Comparison of ENCODE assay signal across 25 cellular contexts in the genomic region with DNA sequence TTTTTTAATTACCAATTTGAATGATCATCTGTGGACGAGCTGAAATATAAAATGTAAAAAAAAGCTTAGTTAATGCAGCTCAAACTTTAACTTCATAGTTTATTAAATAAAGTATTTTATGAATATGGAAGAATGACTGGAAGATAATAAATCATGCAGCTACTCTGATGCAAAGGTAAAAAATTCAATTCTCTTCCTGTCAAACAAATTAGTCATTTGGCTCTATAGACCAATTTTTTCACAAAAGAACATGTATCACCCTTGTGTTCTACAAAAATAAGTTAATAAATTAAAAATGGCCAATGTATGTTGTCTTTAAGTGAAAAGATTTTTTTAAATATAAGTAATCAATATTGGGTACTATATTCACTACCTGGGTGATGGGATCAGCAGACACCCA.
"Had no signal": no experiment of that assay in that cellular context is flagged by ENCODE, and none has a peak within 500 bp of the region (broad histone marks: within the 10 kb centered on the region; RNA-seq: fewer than 3 reads in every experiment).

No MANE protein-coding gene starts in this region.

- ATAC-seq: effector memory CD8-positive, alpha-beta T cell; esophagus mucosa; gastrocnemius medialis; heart left ventricle; left lobe of liver; mucosa of descending colon; right lobe of liver; stimulated activated naive B cell treated with anti-CD40 and anti-IgM and Interleukin-4, amounts not matched to agents 10 μg/mL and 1 μg/mL and 100 μg/mL, for 72 hours; stimulated activated naive CD8-positive, alpha-beta T cell treated with anti-CD3 and anti-CD28 coated beads, Interleukin-15, amount 100 ng/mL, for 72 hours; upper lobe of right lung had no signal

- H3K27ac ChIP-seq: colonic mucosa, gastrocnemius medialis, heart left ventricle, hepatocyte, neural progenitor cell, parathyroid adenoma, right lobe of liver, suprapubic skin, transverse colon, upper lobe of right lung, uterus had no signal

- H3K4me3 ChIP-seq: colonic mucosa, gastrocnemius medialis, heart left ventricle, hepatocyte, lung, mucosa of descending colon, neural progenitor cell, right lobe of liver, suprapubic skin, transverse colon, upper lobe of right lung, uterus had no signal

- H3K4me2 ChIP-seq: hepatocyte, neural progenitor cell had no signal

- DNase-seq: colonic mucosa; effector memory CD8-positive, alpha-beta T cell; foreskin fibroblast; gastrocnemius medialis; heart left ventricle; mesenchymal stem cell; mucosa of descending colon; naive B cell; right lobe of liver; small intestine; stimulated activated CD4-positive, alpha-beta T cell treated with anti-CD3 and anti-CD28 coated beads, Interleukin-15, amount 100 ng/mL, for 24 hours; stimulated activated CD4-positive, alpha-beta T cell treated with anti-CD3 and anti-CD28 coated beads, Interleukin-2, amount 100 ng/mL, for 48 hours; stimulated activated naive B cell treated with anti-CD40 and anti-IgM and Interleukin-4, amounts not matched to agents 10 μg/mL and 1 μg/mL and 100 μg/mL, for 72 hours; stimulated activated naive CD8-positive, alpha-beta T cell treated with anti-CD3 and anti-CD28 coated beads, Interleukin-15, amount 100 ng/mL, for 72 hours; transverse colon; upper lobe of right lung; uterus had no signal

- H3K27me3 ChIP-seq: colonic mucosa, gastrocnemius medialis, heart left ventricle, hepatocyte, neural progenitor cell, right lobe of liver, suprapubic skin, transverse colon, upper lobe of right lung, uterus had no signal

- H2AFZ ChIP-seq: hepatocyte, neural progenitor cell, parathyroid adenoma had no signal

- H3K79me2 ChIP-seq: hepatocyte, parathyroid adenoma had no signal

- H3K9ac ChIP-seq: neural progenitor cell, parathyroid adenoma had no signal

- FAIRE-seq: keratinocyte had no signal

- H3K36me3 ChIP-seq: uterus had no signal

- H3K4me1 ChIP-seq: colonic mucosa, gastrocnemius medialis, heart left ventricle, neural progenitor cell, parathyroid adenoma, right lobe of liver, suprapubic skin, upper lobe of right lung, uterus had no signal

- H3K9me3 ChIP-seq: colonic mucosa, gastrocnemius medialis, heart left ventricle, mucosa of descending colon, right lobe of liver, suprapubic skin, transverse colon, upper lobe of right lung, uterus had no signal
